Comparison of ENCODE assay signal across 26 cellular contexts in the genomic region with DNA sequence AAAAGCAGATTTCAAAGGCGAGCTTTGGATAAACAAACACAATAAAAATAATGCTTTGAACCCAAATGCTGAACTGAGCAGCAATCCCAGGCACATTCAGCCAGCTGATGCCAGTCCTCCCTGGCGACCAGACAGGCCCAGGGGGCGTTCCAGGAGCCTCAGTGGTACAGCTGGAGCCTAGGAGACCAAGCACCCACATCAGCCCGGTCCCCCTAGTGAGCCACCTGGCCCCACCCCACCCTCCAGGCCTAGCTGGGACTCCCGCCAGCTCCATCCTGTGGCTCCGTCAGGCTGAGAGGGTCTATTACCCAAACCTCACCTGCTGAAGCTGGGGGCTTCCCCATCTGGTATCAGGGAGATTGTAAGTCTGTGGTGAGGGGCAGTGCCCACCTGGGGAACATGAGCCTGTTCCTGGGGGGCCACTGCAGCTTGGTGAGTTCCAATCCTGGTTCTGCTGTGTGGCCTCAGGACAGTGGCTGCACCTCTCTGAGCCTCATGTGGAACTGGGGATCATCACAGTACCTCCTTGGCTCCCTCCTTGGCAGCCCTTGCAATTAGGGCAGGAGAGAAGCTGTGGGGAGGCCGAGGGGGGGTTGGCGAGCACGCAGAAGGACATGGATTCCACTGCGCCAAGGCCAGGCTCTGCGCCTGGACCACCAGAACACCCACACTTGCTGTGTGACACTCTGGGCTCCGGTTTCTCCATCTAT. TPM values are rescaled to one million over a fixed set of nuclear protein-coding genes. Genes with fewer than 3 reads are reported as not detected.
A peak's percentile ranks its signal among the peaks of the same experiment; 100 is the strongest.
DNase-seq lines count a peak whose midpoint lies in the region; ATAC-seq, FAIRE-seq and TF ChIP-seq lines count a peak whose summit lies in the region.
"Had no signal": no experiment of that assay in that cellular context is flagged by ENCODE, and none has a peak within 500 bp of the region (broad histone marks: within the 10 kb centered on the region; RNA-seq: fewer than 3 reads in every experiment).

No MANE protein-coding gene starts in this region.

- H3K9me3 Mint-ChIP-seq in nephron progenitor cell = no peaks in the 10 kb centered on the region
- no peaks in the 10 kb centered on the region for H3K9me3 Mint-ChIP-seq in WTC11
- H3K9me3 Mint-ChIP-seq: stimulated activated naive B cell treated with anti-CD40 and anti-IgM and Interleukin-4, amounts not matched to agents 10 μg/mL and 1 μg/mL and 100 μg/mL, for 72 hours had no signal

- no peak for FAIRE-seq in small intestine (lab: Jason Lieb, UNC)
- FAIRE-seq: D721Med, H54 had no signal

- no peaks in the 10 kb centered on the region for H4K20me1 ChIP-seq in BLaER1 treated with 17β-estradiol and CSF1 and Interleukin-3, amounts not matched to agents 10 nM and 100 nM
- no peaks in the 10 kb centered on the region for H4K20me1 ChIP-seq in HCT116 (ENCODE audit: insufficient read depth)

- no peak for TF ChIP-seq CTCF in HCT116 (IDR thresholded peaks at IDR 0.05 in 2 of 3, conservative IDR thresholded peaks at IDR 0.05 in 1 of 3; ENCODE audit: borderline replicate concordance in 1 of 3, insufficient read depth in 1 of 3, low read depth in 2 of 3, low read length in 2 of 3)
- no peak for TF ChIP-seq CTCF in nephron progenitor cell (IDR thresholded peaks at IDR 0.05)
- TF ChIP-seq CTCF in WTC11 (IDR thresholded peaks at IDR 0.05) = no peak

- no peaks in the 10 kb centered on the region for H3K36me3 Mint-ChIP-seq in nephron progenitor cell (ENCODE audit: low read depth)
- H3K36me3 Mint-ChIP-seq in WTC11 = no peaks in the 10 kb centered on the region
- H3K36me3 Mint-ChIP-seq: stimulated activated naive B cell treated with anti-CD40 and anti-IgM and Interleukin-4, amounts not matched to agents 10 μg/mL and 1 μg/mL and 100 μg/mL, for 72 hours had no signal

- no peaks in the 10 kb centered on the region for H3K27me3 ChIP-seq in BLaER1 treated with 17β-estradiol and CSF1 and Interleukin-3, amounts not matched to agents 10 nM and 100 nM
- H3K27me3 ChIP-seq in HCT116 (ENCODE audit: insufficient read depth, low read length) (no peaks in the 10 kb centered on the region), small intestine (ENCODE audit: control insufficient read depth in 2 of 2, insufficient read depth in 2 of 2, low read length in 2 of 2) (no peaks in the 10 kb centered on the region)
- H3K27me3 ChIP-seq: thyroid gland had no signal

- H3K9me3 ChIP-seq in BLaER1 treated with 17β-estradiol and CSF1 and Interleukin-3, amounts not matched to agents 10 nM and 100 nM (replicated peaks in 1 of 11) = no peaks in the 10 kb centered on the region
- H3K9me3 ChIP-seq in HCT116 (ENCODE audit: control insufficient read depth in 1 of 2, insufficient read depth in 1 of 2, low read depth in 1 of 2, low read length in 2 of 2) (no peaks in the 10 kb centered on the region), small intestine (ENCODE audit: control insufficient read depth, low read depth) (no peaks in the 10 kb centered on the region)
- H3K9me3 ChIP-seq: thyroid gland had no signal

- peak overlapping the region in 6 of 11 experiments; percentile 27 to 64 (median 40); a peak in 10 of 22 replicates for H3K27ac ChIP-seq in BLaER1 treated with 17β-estradiol and CSF1 and Interleukin-3, amounts not matched to agents 10 nM and 100 nM
- H3K27ac ChIP-seq in HCT116 (ENCODE audit: low read depth, low read length) = peak overlapping the region; percentile 96
- H3K27ac ChIP-seq in caudate nucleus (ENCODE audit: low read depth, low read length) = peak overlapping the region; percentile 26
- H3K27ac ChIP-seq in small intestine (ENCODE audit: low read depth in 1 of 2, low read length in 1 of 2) = no peak overlapping the region
- H3K27ac ChIP-seq: thyroid gland had no signal

- 54 to 70% (median 63%) methylated on average over 12 of the region's 12 CpGs for WGBS in small intestine, 3 donors

- TF ChIP-seq RAD21 in HCT116 (IDR thresholded peaks at IDR 0.05; ENCODE audit: low read depth) = no peak

- RAD21 ChIA-PET in HCT116 (lab: Charles Lee; ENCODE audit: low non-redundant PET in 1 of 2, low total read pairs in 2 of 2, uncharacterized antibody in 2 of 2, unreplicated experiment in 2 of 2) = no interaction called here

- no peak overlapping the region for H3K4me3 ChIP-seq in BLaER1 treated with 17β-estradiol and CSF1 and Interleukin-3, amounts not matched to agents 10 nM and 100 nM
- no peak overlapping the region for H3K4me3 ChIP-seq in HCT116 (replicated peaks in 1 of 2; ENCODE audit: low read depth in 1 of 2, low read length in 2 of 2)
- H3K4me3 ChIP-seq in small intestine (ENCODE audit: low read depth in 1 of 2, low read length in 2 of 2) = no peak overlapping the region
- H3K4me3 ChIP-seq: thyroid gland had no signal

- H3K4me1 ChIP-seq in BLaER1 treated with 17β-estradiol and CSF1 and Interleukin-3, amounts not matched to agents 10 nM and 100 nM = peaks cover 48 to 95% (median 90%) of the 10 kb centered on the region in 10 experiments
- H3K4me1 ChIP-seq in HCT116 (ENCODE audit: control insufficient read depth in 1 of 2, insufficient read depth in 2 of 2, low read length in 2 of 2) (peaks cover 87 to 95% of the 10 kb centered on the region in 2 experiments), small intestine (ENCODE audit: control insufficient read depth in 2 of 2, insufficient read depth in 1 of 2, low read depth in 1 of 2, low read length in 1 of 2) (no peaks in the 10 kb centered on the region)

- H3K4me1 Mint-ChIP-seq in nephron progenitor cell (peaks cover 74% of the 10 kb centered on the region), WTC11 (peaks cover 47% of the 10 kb centered on the region)

- H3K36me3 ChIP-seq in BLaER1 treated with 17β-estradiol and CSF1 and Interleukin-3, amounts not matched to agents 10 nM and 100 nM = no peaks in the 10 kb centered on the region
- H3K36me3 ChIP-seq in HCT116 (ENCODE audit: control insufficient read depth in 1 of 2, insufficient read depth in 2 of 2, low read length in 2 of 2) = no peaks in the 10 kb centered on the region
- no peaks in the 10 kb centered on the region for H3K36me3 ChIP-seq in small intestine (ENCODE audit: control insufficient read depth in 2 of 2, insufficient read depth in 2 of 2, low read length in 2 of 2)
- H3K36me3 ChIP-seq: thyroid gland had no signal

- peak overlapping the region in 10 of 11 experiments; percentile 13 to 92 (median 78); a peak in 20 of 22 replicates for H3K4me2 ChIP-seq in BLaER1 treated with 17β-estradiol and CSF1 and Interleukin-3, amounts not matched to agents 10 nM and 100 nM
- H3K4me2 ChIP-seq in HCT116 (ENCODE audit: low read length) = peak overlapping the region; percentile 51

- ATAC-seq in HCT116 (no peak), HG02588 (IDR thresholded peaks at IDR 0.05; ENCODE audit: unreplicated experiment) (no peak), WTC11 (no peak)
- ATAC-seq: activated CD4-positive, CD25-positive, alpha-beta regulatory T cell treated with anti-CD3 and anti-CD28 coated beads, Interleukin-2, amount 50 U/mL, for 24 hours; Panc1; stimulated activated naive B cell treated with anti-CD40 and anti-IgM and Interleukin-4, amounts not matched to agents 10 μg/mL and 1 μg/mL and 100 μg/mL, for 72 hours had no signal

- H3K4me3 Mint-ChIP-seq in nephron progenitor cell = no peak overlapping the region
- no peak overlapping the region for H3K4me3 Mint-ChIP-seq in WTC11
- H3K4me3 Mint-ChIP-seq: stimulated activated naive B cell treated with anti-CD40 and anti-IgM and Interleukin-4, amounts not matched to agents 10 μg/mL and 1 μg/mL and 100 μg/mL, for 72 hours had no signal

- CTCF ChIA-PET in HCT116 (lab: Charles Lee) = interaction anchor here (1.9 kb wide), 1 partner anchor 465 kb away, joined by 5 read pairs; no protein-coding TSS in a partner anchor
- CTCF ChIA-PET in WTC11 (lab: Charles Lee) = interaction anchor here (0.9 to 1.2 kb wide), 2 partner anchors 42 to 461 kb away, joined by 3 read pairs; no protein-coding TSS in a partner anchor

- peak overlapping the region in 6 of 11 experiments; percentile 1 to 56 (median 36); a peak in 6 of 22 replicates for H3K9ac ChIP-seq in BLaER1 treated with 17β-estradiol and CSF1 and Interleukin-3, amounts not matched to agents 10 nM and 100 nM
- peak overlapping the region; percentile 18; the same call in 1 of the 2 replicates for H3K9ac ChIP-seq in HCT116 (ENCODE audit: low read length)

- H3K9me2 ChIP-seq in HCT116 (ENCODE audit: insufficient read depth) = no peaks in the 10 kb centered on the region

- no TSS peak for BruUV-seq in HCT116 (replicated peaks; lab: Mats Ljungman, UMichigan)

- no peak for DNase-seq in HCT116 (ENCODE audit: low read depth, low spot score)
- no peak for DNase-seq in caudate nucleus (lab: John Stamatoyannopoulos, UW)
- DNase-seq in nephron progenitor cell = no peak
- DNase-seq in WTC11 (ENCODE audit: low spot score) = no peak
- no peak for DNase-seq in small intestine
- DNase-seq: activated gamma-delta T cell; dermis blood vessel endothelial cell; foreskin fibroblast; hippocampal formation; islet precursor cell; NCI-H1048; NCI-H2029 treated with DMSO at 0.1 percent for 48 hours; NCI-H446 treated with DMSO at 0.1 percent for 48 hours; stimulated activated naive B cell treated with anti-CD40 and anti-IgM and Interleukin-4, amounts not matched to agents 10 μg/mL and 1 μg/mL and 100 μg/mL, for 72 hours; T-helper 9 cell; thyroid gland had no signal

- POLR2A ChIA-PET in HCT116 (lab: Charles Lee) (interaction anchor here (0.8 to 1.6 kb wide), 6 partner anchors 12 to 426 kb away, joined by 3 to 5 read pairs (median 4); a partner anchor contains a TSS), WTC11 (lab: Charles Lee) (no interaction called here)

- H2AFZ ChIP-seq in HCT116 (ENCODE audit: low read depth, low read length, poor library complexity, severe bottlenecking) = no peak overlapping the region

- H3K79me2 ChIP-seq in HCT116 (ENCODE audit: insufficient read depth, low read length) = no peaks in the 10 kb centered on the region; the same call in 1 of the 2 replicates

- H3K27ac Mint-ChIP-seq in nephron progenitor cell (peak overlapping the region; percentile 89), WTC11 (no peak overlapping the region)
- H3K27ac Mint-ChIP-seq: stimulated activated naive B cell treated with anti-CD40 and anti-IgM and Interleukin-4, amounts not matched to agents 10 μg/mL and 1 μg/mL and 100 μg/mL, for 72 hours had no signal

- intact Hi-C loops in HCT116 (cut with micrococcal nuclease) = no loop called here

- TF ChIP-seq POLR2A in HCT116 (IDR thresholded peaks at IDR 0.05; ENCODE audit: borderline replicate concordance, extremely low read depth, insufficient read depth, insufficient read length) = no peak

- H3K27me3 Mint-ChIP-seq in nephron progenitor cell (ENCODE audit: low read depth, poor library complexity) = peaks cover 6% of the 10 kb centered on the region
- H3K27me3 Mint-ChIP-seq in WTC11 (ENCODE audit: low read depth) = peaks cover 10% of the 10 kb centered on the region

RNA-seq across cellular contexts. Expression of a gene that starts 16.7 kb away (rescaled TPM):
- total RNA-seq in HCT116 (2021; ENCODE audit: unreplicated experiment) (not detected), WTC11 (2021) (0.11 TPM in 1 of 3 replicates, not detected in the others)
- not detected in 2 replicates for polyA plus RNA-seq in HCT116 (2012)
- polyA plus RNA-seq in small intestine = under 1 TPM in 1 of 3 donors, not detected in 2; 0.09 TPM
- total RNA-seq: dermis blood vessel endothelial cell, HT1080, LHCN-M2, lung microvascular endothelial cell, myocyte, thyroid gland had no signal

RNA-seq across cellular contexts. Expression of a gene that starts 21.8 kb away (rescaled TPM):
- total RNA-seq in HCT116 (2021; ENCODE audit: unreplicated experiment) (84.8 TPM), WTC11 (2021) (55.4 to 71.1 TPM (median 58.1 TPM) in 3 replicates)
- polyA plus RNA-seq in HCT116 (2012) = 82.9 and 91.6 TPM in 2 replicates
- 10 to 100 TPM; 42.5 to 64.3 (median 43.2) TPM for polyA plus RNA-seq in small intestine

RNA-seq across cellular contexts. Expression of a gene that starts 37.7 kb away (rescaled TPM):
- total RNA-seq in HCT116 (2021; ENCODE audit: unreplicated experiment) = 21.6 TPM
- 18.3 and 20.7 TPM in 2 replicates for polyA plus RNA-seq in HCT116 (2012)
- 19.3 to 20.0 TPM (median 19.7 TPM) in 3 replicates for total RNA-seq in WTC11 (2021)
- polyA plus RNA-seq in small intestine = 10 to 100 TPM; 11.9 to 14.9 (median 14.1) TPM

Comparison
In these comparisons a context has a peak if more than half of its experiments do, and no peak if none do; other contexts are left out.
1. H3K27ac ChIP-seq: peak in BLaER1 treated with 17β-estradiol and CSF1 and Interleukin-3, amounts not matched to agents 10 nM and 100 nM (6 of 11), HCT116 (single experiment) and caudate nucleus (single experiment); none in small intestine (0 of 2).